Comparison of ENCODE assay signal across 21 cellular contexts in genomic region chr11:85784480-85784879, GRCh38. TPM values are rescaled to one million over a fixed set of nuclear protein-coding genes. Genes with fewer than 3 reads are reported as not detected.
DNase-seq lines count a peak whose midpoint lies in the region; ATAC-seq and TF ChIP-seq lines count a peak whose summit lies in the region.
"Had no signal": no experiment of that assay in that cellular context is flagged by ENCODE, and none has a peak within 500 bp of the region (broad histone marks: within the 10 kb centered on the region; RNA-seq: fewer than 3 reads in every experiment).

No MANE protein-coding gene starts in this region.

- BruUV-seq in Caco-2 (replicated peaks; lab: Mats Ljungman, UMichigan), result no TSS peak

- H3K9me3 ChIP-seq in Caco-2, result peaks cover 20% of the 10 kb centered on the region
- no peaks in the 10 kb centered on the region for H3K9me3 ChIP-seq in T-helper 17 cell (ENCODE audit: control insufficient read depth, low read length, poor library complexity, severe bottlenecking)
- no peaks in the 10 kb centered on the region for H3K9me3 ChIP-seq in neuron (ENCODE audit: low read length)
- H3K9me3 ChIP-seq: A549, BE2C had no signal

- no peak overlapping the region for H3K4me3 Mint-ChIP-seq in Caco-2 (ENCODE audit: unreplicated experiment)
- H3K4me3 Mint-ChIP-seq in T-helper 17 cell, result no peak overlapping the region
- H3K4me3 Mint-ChIP-seq in immature natural killer cell, result no peak overlapping the region
- H3K4me3 Mint-ChIP-seq: CD14-positive monocyte; CD4-positive, alpha-beta memory T cell had no signal

- peaks cover 9% of the 10 kb centered on the region for H3K9me3 Mint-ChIP-seq in Caco-2 (ENCODE audit: unreplicated experiment)
- H3K9me3 Mint-ChIP-seq in immature natural killer cell, result peaks cover 0 to 7% (median 2%) of the 10 kb centered on the region in 6 donors

- H3K36me3 ChIP-seq in Caco-2 (ENCODE audit: control insufficient read depth, insufficient read depth, low read length) (peaks cover 3% of the 10 kb centered on the region; the same call in 1 of the 2 replicates), neuron (ENCODE audit: insufficient read depth, low read length) (no peaks in the 10 kb centered on the region)
- H3K36me3 ChIP-seq: BE2C; BLaER1 treated with 17β-estradiol and CSF1 and Interleukin-3, amounts not matched to agents 10 nM and 100 nM had no signal

- POLR2A ChIA-PET in Caco-2 (lab: Charles Lee), result no interaction called here

- H3K27me3 Mint-ChIP-seq in Caco-2 (ENCODE audit: insufficient read depth, unreplicated experiment), result no peaks in the 10 kb centered on the region
- no peaks in the 10 kb centered on the region for H3K27me3 Mint-ChIP-seq in T-helper 17 cell
- peaks cover 0 to 3% (median 0%) of the 10 kb centered on the region in 3 donors for H3K27me3 Mint-ChIP-seq in immature natural killer cell (ENCODE audit: low read depth in 3 of 3)
- H3K27me3 Mint-ChIP-seq: CD4-positive, alpha-beta memory T cell had no signal

- H3K36me3 Mint-ChIP-seq in Caco-2 (ENCODE audit: insufficient read depth, unreplicated experiment), result peaks cover 47% of the 10 kb centered on the region
- peaks cover 2% of the 10 kb centered on the region for H3K36me3 Mint-ChIP-seq in T-helper 17 cell (ENCODE audit: low read depth)
- H3K36me3 Mint-ChIP-seq in immature natural killer cell, result peaks cover 11 to 21% (median 15%) of the 10 kb centered on the region in 3 donors
- H3K36me3 Mint-ChIP-seq: CD14-positive monocyte had no signal

- ATAC-seq in T-helper 17 cell, result no peak
- ATAC-seq in GM19452 (IDR thresholded peaks at IDR 0.05; ENCODE audit: unreplicated experiment), result no peak
- ATAC-seq: A549 had no signal

- H3K27me3 ChIP-seq in Caco-2 (replicated peaks; ENCODE audit: control insufficient read depth, insufficient read depth, low read length) (no peaks in the 10 kb centered on the region), neuron (ENCODE audit: insufficient read depth, low read length) (peaks cover 2% of the 10 kb centered on the region)
- H3K27me3 ChIP-seq: BLaER1 treated with 17β-estradiol and CSF1 and Interleukin-3, amounts not matched to agents 10 nM and 100 nM had no signal

- intact Hi-C loops in Caco-2 (cut with micrococcal nuclease; ENCODE audit: unreplicated experiment), result loop anchor here (10.0 kb wide), 2 partner anchors 340 to 1220 kb away; no protein-coding TSS in a partner anchor

- no peak overlapping the region for H3K4me3 ChIP-seq in Caco-2 (ENCODE audit: low read depth, low read length)
- H3K4me3 ChIP-seq in neuron (ENCODE audit: low read length), result no peak overlapping the region
- H3K4me3 ChIP-seq: A549; BLaER1 treated with 17β-estradiol and CSF1 and Interleukin-3, amounts not matched to agents 10 nM and 100 nM; GM23248 had no signal

- DNase-seq in Caco-2 (no peak), T-helper 17 cell (no peak), immature natural killer cell (no peak), NCI-H526 treated with DMSO at 0.1 percent for 48 hours (lab: John Stamatoyannopoulos, UW) (no peak), amygdala (lab: John Stamatoyannopoulos, UW) (no peak), SKM-1 (lab: John Stamatoyannopoulos, UW; ENCODE audit: unreplicated experiment) (no peak)
- DNase-seq: 8988T; ACHN; AML-193; BE2C; CD4-positive, alpha-beta memory T cell; COR-L47; DMS153; DND-41; GM23248; H7 had no signal

- H3K27ac Mint-ChIP-seq in Caco-2 (ENCODE audit: unreplicated experiment) (peak overlapping the region; percentile 48), T-helper 17 cell (peak overlapping the region; percentile 6), immature natural killer cell (peak overlapping the region in 4 of 6 donors; percentile 51 to 88 (median 68))
- H3K27ac Mint-ChIP-seq: CD14-positive monocyte had no signal

- H2AFZ ChIP-seq in neuron (ENCODE audit: low read depth, low read length), result peak overlapping the region; percentile 2
- H2AFZ ChIP-seq: GM23248 had no signal

- CTCF ChIA-PET in Caco-2 (lab: Charles Lee), result no interaction called here

- H3K4me1 Mint-ChIP-seq in Caco-2 (ENCODE audit: low read depth, unreplicated experiment) (peaks cover 76% of the 10 kb centered on the region), T-helper 17 cell (peaks cover 43% of the 10 kb centered on the region), immature natural killer cell (peaks cover 73 to 96% of the 10 kb centered on the region in 2 donors)

- TF ChIP-seq CTCF in Caco-2 (IDR thresholded peaks at IDR 0.05; ENCODE audit: insufficient read depth in 1 of 2, low read depth in 1 of 2, low read length in 1 of 2, severe bottlenecking in 1 of 2, unreplicated experiment in 1 of 2), result no peak

- H3K4me1 ChIP-seq in Caco-2, result peaks cover 70% of the 10 kb centered on the region
- H3K4me1 ChIP-seq in neuron (ENCODE audit: insufficient read depth, low read length), result no peaks in the 10 kb centered on the region
- H3K4me1 ChIP-seq: BE2C had no signal

RNA-seq across cellular contexts. Expression of gene SYTL2, which starts 26.5 kb away (rescaled TPM):
- total RNA-seq in Caco-2 (2022) (110 and 156 TPM in 2 replicates), T-helper 17 cell (10 to 100 TPM; 50.0 to 58.8 TPM)
- 10 to 100 TPM; 26.1 to 67.0 (median 33.3) TPM for polyA plus RNA-seq in immature natural killer cell

Comparison
In these comparisons a context has a peak if more than half of its experiments do, and no peak if none do; other contexts are left out.
1. H3K27ac Mint-ChIP-seq: peak in every context shown above with its lines; median percentile 68 in immature natural killer cell; 48 in Caco-2; 6 in T-helper 17 cell.